Comparison of ENCODE assay signal across 9 cellular contexts in genomic region chr19:52993342-52994178, GRCh38. TPM values are rescaled to one million over a fixed set of nuclear protein-coding genes. Genes with fewer than 3 reads are reported as not detected.
DNase-seq lines count a peak whose midpoint lies in the region; ATAC-seq and TF ChIP-seq lines count a peak whose summit lies in the region.
"Had no signal": no experiment of that assay in that cellular context is flagged by ENCODE, and none has a peak within 500 bp of the region (broad histone marks: within the 10 kb centered on the region; RNA-seq: fewer than 3 reads in every experiment).

No MANE protein-coding gene starts in this region.

- H3K4me3 Mint-ChIP-seq in activated CD8-positive, alpha-beta T cell treated with anti-CD3 and anti-CD28 coated beads for 36 hours, result peak overlapping the region; percentile 76

- ATAC-seq in activated CD8-positive, alpha-beta T cell treated with anti-CD3 and anti-CD28 coated beads for 36 hours, result peak; percentile 96
- ATAC-seq in lower lobe of right lung, result peak; percentile 96 to 97
- no peak for ATAC-seq in HG03108 (IDR thresholded peaks at IDR 0.05; ENCODE audit: unreplicated experiment)
- no peak for ATAC-seq in GM21717 (IDR thresholded peaks at IDR 0.05; ENCODE audit: unreplicated experiment)

- peak overlapping the region in 47 of 59 donors; percentile 16 to 91 (median 59) for H3K27ac ChIP-seq in dorsolateral prefrontal cortex
- H3K27ac ChIP-seq in lower lobe of right lung, result peak overlapping the region; percentile 46

- H3K36me3 ChIP-seq in lower lobe of right lung, result peaks cover 8% of the 10 kb centered on the region

- DNase-seq in DMS79 treated with DMSO at 0.1 percent for 48 hours (lab: John Stamatoyannopoulos, UW), result peak; percentile 60
- DNase-seq in NCI-H2171 treated with DMSO at 0.1 percent for 48 hours (lab: John Stamatoyannopoulos, UW), result peak; percentile 41
- peak; percentile 91 for DNase-seq in activated CD8-positive, alpha-beta T cell treated with anti-CD3 and anti-CD28 coated beads for 36 hours
- peak; percentile 47 to 83 (median 75) for DNase-seq in dorsolateral prefrontal cortex
- peak; percentile 81 for DNase-seq in lower lobe of right lung
- DNase-seq in stimulated activated CD4-positive, alpha-beta T cell treated with anti-CD3 and anti-CD28 coated beads, Interleukin-4, amount 100 ng/mL, for 1 hour, result peak; percentile 78

- no peak overlapping the region for H3K27ac Mint-ChIP-seq in activated CD8-positive, alpha-beta T cell treated with anti-CD3 and anti-CD28 coated beads for 36 hours

- peaks cover 1% of the 10 kb centered on the region for H3K9me3 Mint-ChIP-seq in activated CD8-positive, alpha-beta T cell treated with anti-CD3 and anti-CD28 coated beads for 36 hours

- H3K9me3 ChIP-seq in lower lobe of right lung, result no peaks in the 10 kb centered on the region

- H3K4me3 ChIP-seq in dorsolateral prefrontal cortex (peak overlapping the region; percentile 34 to 77 (median 56)), lower lobe of right lung (peak overlapping the region; percentile 60)

- intact Hi-C loops in activated CD8-positive, alpha-beta T cell treated with anti-CD3 and anti-CD28 coated beads for 36 hours (cut with micrococcal nuclease), result no loop called here
- intact Hi-C loops in dorsolateral prefrontal cortex (cut with DNase I) (loop anchor here in 1 of 2 donors (5.0 kb wide), 1 partner anchor 96 kb away; the partner anchor contains the start of gene ZNF320), lower lobe of right lung (cut with DNase I) (no loop called here)

- CTCF ChIA-PET in activated CD8-positive, alpha-beta T cell treated with anti-CD3 and anti-CD28 coated beads for 36 hours (lab: Charles Lee), result interaction anchor here (0.8 to 1.3 kb wide), 4 partner anchors 10 to 109 kb away, joined by 3 to 4 read pairs (median 4); partner anchors contain the start of gene ZNF816

- peaks cover 11% of the 10 kb centered on the region for H3K4me1 ChIP-seq in lower lobe of right lung

- POLR2A ChIA-PET in activated CD8-positive, alpha-beta T cell treated with anti-CD3 and anti-CD28 coated beads for 36 hours (lab: Charles Lee), result no interaction called here

- H3K27me3 Mint-ChIP-seq in activated CD8-positive, alpha-beta T cell treated with anti-CD3 and anti-CD28 coated beads for 36 hours, result peaks cover 6% of the 10 kb centered on the region

- TF ChIP-seq CTCF in activated CD8-positive, alpha-beta T cell treated with anti-CD3 and anti-CD28 coated beads for 36 hours (IDR thresholded peaks at IDR 0.05), result peak; percentile 82
- TF ChIP-seq CTCF in dorsolateral prefrontal cortex (IDR thresholded peaks at IDR 0.05 in 54 of 56, conservative IDR thresholded peaks at IDR 0.05 in 2 of 56; ENCODE audit: low read depth in 1 of 56, partially characterized antibody in 56 of 56) (peak; percentile 14 to 84 (median 69)), lower lobe of right lung (IDR thresholded peaks at IDR 0.05) (peak; percentile 63)

- peaks cover 2% of the 10 kb centered on the region for H3K36me3 Mint-ChIP-seq in activated CD8-positive, alpha-beta T cell treated with anti-CD3 and anti-CD28 coated beads for 36 hours (ENCODE audit: low read depth)

- H3K4me1 Mint-ChIP-seq in activated CD8-positive, alpha-beta T cell treated with anti-CD3 and anti-CD28 coated beads for 36 hours (ENCODE audit: low read depth), result peaks cover 12% of the 10 kb centered on the region

- H3K27me3 ChIP-seq in dorsolateral prefrontal cortex, result no peaks in the 10 kb centered on the region
- H3K27me3 ChIP-seq in lower lobe of right lung (ENCODE audit: low read depth), result no peaks in the 10 kb centered on the region

RNA-seq across cellular contexts. Expression of gene ERVV-1, which starts 20.2 kb away (rescaled TPM):
- total RNA-seq in activated CD8-positive, alpha-beta T cell treated with anti-CD3 and anti-CD28 coated beads for 36 hours, result not detected
- total RNA-seq in dorsolateral prefrontal cortex, result under 1 TPM in 7 of 120 experiments, not detected in 113; 0.20 to 0.47 (median 0.28) TPM
- not detected for total RNA-seq in lower lobe of right lung
- total RNA-seq: T-helper 2 cell treated with Interferon-gamma antibody and Interleukin-4, amounts not matched to agents 100 ng/mL and 5 ng/mL, for 36 hours had no signal

RNA-seq across cellular contexts. Expression of gene ZNF816, which starts 30.9 kb away (rescaled TPM):
- total RNA-seq in activated CD8-positive, alpha-beta T cell treated with anti-CD3 and anti-CD28 coated beads for 36 hours, result 10 to 100 TPM; 10.2 to 12.6 TPM
- total RNA-seq in dorsolateral prefrontal cortex (10 to 100 TPM in 1 of 120 experiments, 1 to 10 TPM in 119; 2.2 to 11.9 (median 5.0) TPM), lower lobe of right lung (12.0 TPM)

RNA-seq across cellular contexts. Expression of gene ERVV-2, which starts 51.0 kb away (rescaled TPM):
- not detected for total RNA-seq in activated CD8-positive, alpha-beta T cell treated with anti-CD3 and anti-CD28 coated beads for 36 hours
- under 1 TPM in 1 of 120 experiments, not detected in 119; 0.21 TPM for total RNA-seq in dorsolateral prefrontal cortex
- total RNA-seq in lower lobe of right lung, result not detected
- total RNA-seq: T-helper 2 cell treated with Interferon-gamma antibody and Interleukin-4, amounts not matched to agents 100 ng/mL and 5 ng/mL, for 36 hours had no signal

Comparison
In these comparisons a context has a peak if more than half of its experiments do, and no peak if none do; other contexts are left out.
1. DNase-seq: peak in every context shown above with its lines; median percentile 91 in activated CD8-positive, alpha-beta T cell treated with anti-CD3 and anti-CD28 coated beads for 36 hours; 81 in lower lobe of right lung; 78 in stimulated activated CD4-positive, alpha-beta T cell treated with anti-CD3 and anti-CD28 coated beads, Interleukin-4, amount 100 ng/mL, for 1 hour; 75 in dorsolateral prefrontal cortex; 60 in DMS79 treated with DMSO at 0.1 percent for 48 hours; 41 in NCI-H2171 treated with DMSO at 0.1 percent for 48 hours.
2. ATAC-seq: peak in activated CD8-positive, alpha-beta T cell treated with anti-CD3 and anti-CD28 coated beads for 36 hours (single experiment) and lower lobe of right lung (2 of 2); none in HG03108 (single experiment) and GM21717 (single experiment).
3. Peak in every context shown above with its lines, with median percentiles within 50 percentile points of each other: CTCF ChIP-seq.